Comparison of ENCODE assay signal across 30 cellular contexts in the genomic region with DNA sequence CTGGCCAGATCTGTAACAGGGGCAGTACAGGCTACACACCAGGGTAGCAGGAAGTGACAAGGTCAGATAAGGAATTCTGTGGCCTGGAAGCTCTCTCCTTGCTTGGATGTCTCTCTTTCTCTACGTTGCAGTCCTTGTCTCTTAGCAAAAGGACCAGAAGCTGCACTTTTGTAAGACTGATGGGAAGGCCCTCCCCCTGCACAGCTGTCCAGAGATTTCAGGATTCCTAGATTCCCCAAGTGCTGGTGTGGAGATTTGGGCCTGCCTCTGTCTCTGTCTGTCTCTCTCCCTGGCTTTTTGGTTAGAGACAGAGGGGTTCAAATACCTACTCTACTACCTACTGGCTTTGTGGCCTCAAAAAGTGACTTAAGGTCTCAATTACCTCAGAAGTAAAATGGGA. TPM values are rescaled to one million over a fixed set of nuclear protein-coding genes. Genes with fewer than 3 reads are reported as not detected.
"Had no signal": no experiment of that assay in that cellular context is flagged by ENCODE, and none has a peak within 500 bp of the region (broad histone marks: within the 10 kb centered on the region; RNA-seq: fewer than 3 reads in every experiment).

No MANE protein-coding gene starts in this region.

- H3K9me3 Mint-ChIP-seq: activated CD4-positive, alpha-beta memory T cell treated with anti-CD3 and anti-CD28 coated beads for 36 hours; activated CD4-positive, alpha-beta T cell treated with anti-CD3 and anti-CD28 coated beads, Interleukin-2, amount 10 ng/mL, durations not matched to agents 24 days and 14 days; activated naive CD4-positive, alpha-beta T cell treated with anti-CD3 and anti-CD28 coated beads, Interleukin-2, amount 10 ng/mL, durations not matched to agents 7 days and 5 days; activated T-cell treated with anti-CD3 and anti-CD28 coated beads, Interleukin-2, amount 50 U/mL, for 24 hours; activated T-cell treated with anti-CD3 and anti-CD28 coated beads, Interleukin-2, amount 50 U/mL, for 72 hours; effector memory CD8-positive, alpha-beta T cell had no signal

- H3K9me3 ChIP-seq: esophagus muscularis mucosa, gastrocnemius medialis, heart left ventricle had no signal

- H3K27ac Mint-ChIP-seq: activated CD4-positive, alpha-beta memory T cell treated with anti-CD3 and anti-CD28 coated beads for 36 hours; activated CD4-positive, alpha-beta T cell treated with anti-CD3 and anti-CD28 coated beads for 36 hours; activated CD4-positive, alpha-beta T cell treated with anti-CD3 and anti-CD28 coated beads, Interleukin-2, amount 10 ng/mL, durations not matched to agents 24 days and 14 days; activated naive CD4-positive, alpha-beta T cell treated with anti-CD3 and anti-CD28 coated beads, Interleukin-2, amount 10 ng/mL, durations not matched to agents 7 days and 5 days; activated naive CD8-positive, alpha-beta T cell; activated T-cell treated with anti-CD3 and anti-CD28 coated beads, Interleukin-2, amount 50 U/mL, for 24 hours; activated T-cell treated with anti-CD3 and anti-CD28 coated beads, Interleukin-2, amount 50 U/mL, for 72 hours; effector memory CD8-positive, alpha-beta T cell had no signal

- H3K36me3 ChIP-seq: brain microvascular endothelial cell, esophagus muscularis mucosa, gastrocnemius medialis, heart left ventricle had no signal

- H3K36me3 Mint-ChIP-seq: activated CD4-positive, alpha-beta memory T cell treated with anti-CD3 and anti-CD28 coated beads for 36 hours; activated naive CD4-positive, alpha-beta T cell treated with anti-CD3 and anti-CD28 coated beads, Interleukin-2, amount 10 ng/mL, durations not matched to agents 7 days and 5 days; activated naive CD8-positive, alpha-beta T cell had no signal

- H3K27me3 ChIP-seq: gastrocnemius medialis had no signal

- ATAC-seq: activated CD4-positive, alpha-beta T cell treated with anti-CD3 and anti-CD28 coated beads for 36 hours; activated T-cell treated with anti-CD3 and anti-CD28 coated beads, Interleukin-2, amount 50 U/mL, for 72 hours; effector memory CD8-positive, alpha-beta T cell; foreskin keratinocyte; gastrocnemius medialis; heart left ventricle had no signal

- DNase-seq: activated CD4-positive, alpha-beta memory T cell treated with anti-CD3 and anti-CD28 coated beads for 36 hours; activated CD4-positive, alpha-beta T cell treated with anti-CD3 and anti-CD28 coated beads for 36 hours; activated CD4-positive, alpha-beta T cell treated with anti-CD3 and anti-CD28 coated beads, Interleukin-2, amount 10 ng/mL, durations not matched to agents 24 days and 14 days; activated CD4-positive, CD25-positive, alpha-beta regulatory T cell; activated CD4-positive, CD25-positive, alpha-beta regulatory T cell treated with anti-CD3 and anti-CD28 coated beads, Interleukin-2, amount 50 U/mL, for 72 hours; activated CD8-positive, alpha-beta memory T cell treated with anti-CD3 and anti-CD28 coated beads, Interleukin-2, amount 50 U/mL, for 48 hours; activated gamma-delta T cell; activated naive CD4-positive, alpha-beta T cell; activated naive CD4-positive, alpha-beta T cell treated with anti-CD3 and anti-CD28 coated beads, Interleukin-2, amount 10 ng/mL, durations not matched to agents 7 days and 5 days; activated T-cell treated with anti-CD3 and anti-CD28 coated beads for 4 hours; activated T-cell treated with anti-CD3 and anti-CD28 coated beads, Interleukin-2, amount 50 U/mL, for 24 hours; activated T-cell treated with anti-CD3 and anti-CD28 coated beads, Interleukin-2, amount 50 U/mL, for 72 hours; amniotic stem cell; anterior cingulate cortex; brain microvascular endothelial cell; cortex of kidney; dermis blood vessel endothelial cell; effector CD4-positive, alpha-beta T cell; effector memory CD8-positive, alpha-beta T cell; erythroblast; foreskin keratinocyte; gastrocnemius medialis; glutamatergic neuron; heart left ventricle; T-helper 2 cell had no signal

- H3K27ac ChIP-seq: brain microvascular endothelial cell, esophagus muscularis mucosa, foreskin keratinocyte, heart left ventricle had no signal

- H3K4me1 Mint-ChIP-seq: activated CD4-positive, alpha-beta T cell treated with anti-CD3 and anti-CD28 coated beads for 36 hours; activated CD4-positive, alpha-beta T cell treated with anti-CD3 and anti-CD28 coated beads, Interleukin-2, amount 10 ng/mL, durations not matched to agents 24 days and 14 days; activated naive CD4-positive, alpha-beta T cell treated with anti-CD3 and anti-CD28 coated beads, Interleukin-2, amount 10 ng/mL, durations not matched to agents 7 days and 5 days had no signal

- H3K4me3 ChIP-seq: esophagus muscularis mucosa, gastrocnemius medialis, heart left ventricle had no signal

- H3K4me3 Mint-ChIP-seq: activated CD4-positive, alpha-beta memory T cell treated with anti-CD3 and anti-CD28 coated beads for 36 hours; activated CD4-positive, alpha-beta T cell treated with anti-CD3 and anti-CD28 coated beads for 36 hours; activated CD4-positive, alpha-beta T cell treated with anti-CD3 and anti-CD28 coated beads, Interleukin-2, amount 10 ng/mL, durations not matched to agents 24 days and 14 days; activated naive CD4-positive, alpha-beta T cell treated with anti-CD3 and anti-CD28 coated beads, Interleukin-2, amount 10 ng/mL, durations not matched to agents 7 days and 5 days; activated naive CD8-positive, alpha-beta T cell; activated T-cell treated with anti-CD3 and anti-CD28 coated beads, Interleukin-2, amount 50 U/mL, for 24 hours; activated T-cell treated with anti-CD3 and anti-CD28 coated beads, Interleukin-2, amount 50 U/mL, for 72 hours; effector memory CD8-positive, alpha-beta T cell had no signal

RNA-seq across cellular contexts. Expression of gene CNTFR, which starts 10.0 kb away (rescaled TPM):
- total RNA-seq: activated CD4-positive, alpha-beta memory T cell treated with anti-CD3 and anti-CD28 coated beads for 36 hours; activated CD4-positive, alpha-beta T cell treated with anti-CD3 and anti-CD28 coated beads for 36 hours; activated CD4-positive, alpha-beta T cell treated with anti-CD3 and anti-CD28 coated beads, Interleukin-2, amount 10 ng/mL, durations not matched to agents 24 days and 14 days; activated T-cell treated with anti-CD3 and anti-CD28 coated beads, Interleukin-2, amount 50 U/mL, for 72 hours; bronchial epithelial cell; dermis blood vessel endothelial cell; foreskin keratinocyte had no signal
- polyA plus RNA-seq: foreskin keratinocyte had no signal

RNA-seq across cellular contexts. Expression of gene ARID3C, which starts 29.3 kb away (rescaled TPM):
- total RNA-seq: cardiac septum, esophagus muscularis mucosa, gastrocnemius medialis had no signal
- polyA plus RNA-seq: adipose tissue, heart left ventricle had no signal
